Comparison of ENCODE assay signal across 21 cellular contexts in the genomic region with DNA sequence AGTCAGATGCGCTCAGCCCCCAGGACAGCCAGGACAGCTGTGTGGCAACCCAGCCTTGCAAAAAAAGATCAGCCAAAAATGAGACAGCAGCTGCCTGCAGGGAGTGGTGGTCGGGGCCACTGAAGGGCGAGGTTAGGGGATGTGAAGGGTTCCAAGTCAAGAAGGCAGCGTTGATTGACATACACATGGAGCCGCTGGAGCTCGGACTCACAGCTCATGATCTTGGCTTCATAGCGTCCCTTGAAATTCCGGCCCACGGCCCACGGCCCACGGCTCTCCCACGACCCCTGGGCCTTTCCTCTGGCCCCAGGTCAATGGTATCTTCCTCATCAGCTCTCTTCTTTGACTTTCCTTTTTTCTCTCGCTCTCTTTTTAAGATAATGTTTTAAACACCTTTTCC.
DNase-seq lines count a peak whose midpoint lies in the region; ATAC-seq and TF ChIP-seq lines count a peak whose summit lies in the region.
"Had no signal": no experiment of that assay in that cellular context is flagged by ENCODE, and none has a peak within 500 bp of the region (broad histone marks: within the 10 kb centered on the region; RNA-seq: fewer than 3 reads in every experiment).

No MANE protein-coding gene starts in this region.

- peaks cover 2% of the 10 kb centered on the region for H3K4me1 Mint-ChIP-seq in progenitor cell of endocrine pancreas (ENCODE audit: low read depth)
- H3K4me1 Mint-ChIP-seq: CD14-positive monocyte; CD8-positive, alpha-beta memory T cell had no signal

- H3K79me1 ChIP-seq in neuronal stem cell (ENCODE audit: low read depth, low read length): no peaks in the 10 kb centered on the region

- no peak overlapping the region for H3K4me3 Mint-ChIP-seq in progenitor cell of endocrine pancreas (ENCODE audit: low read depth)
- H3K4me3 Mint-ChIP-seq: CD14-positive monocyte; CD4-positive, alpha-beta T cell; CD8-positive, alpha-beta memory T cell had no signal

- no peak overlapping the region for H3K27ac Mint-ChIP-seq in progenitor cell of endocrine pancreas
- H3K27ac Mint-ChIP-seq: CD14-positive monocyte; CD4-positive, alpha-beta T cell; CD8-positive, alpha-beta memory T cell had no signal

- no peak overlapping the region for H3K4me3 ChIP-seq in neuronal stem cell (ENCODE audit: low read length in 2 of 2)
- H3K4me3 ChIP-seq in sigmoid colon: no peak overlapping the region
- H3K4me3 ChIP-seq: BLaER1 treated with 17β-estradiol and CSF1 and Interleukin-3, amounts not matched to agents 10 nM and 100 nM; GM12878; GM23248 had no signal

- peaks cover 73% of the 10 kb centered on the region for H3K27me3 Mint-ChIP-seq in progenitor cell of endocrine pancreas
- H3K27me3 Mint-ChIP-seq: CD4-positive, alpha-beta T cell had no signal

- no peak overlapping the region for H2BK12ac ChIP-seq in neuronal stem cell (ENCODE audit: low read length)

- no peak overlapping the region for H2BK5ac ChIP-seq in neuronal stem cell (ENCODE audit: low read length)

- H3K4ac ChIP-seq in neuronal stem cell (ENCODE audit: low read length): no peak overlapping the region

- intact Hi-C loops in cardiac septum (cut with DNase I): no loop called here
- intact Hi-C loops in Right ventricle myocardium inferior (cut with DNase I): no loop called here
- intact Hi-C loops in sigmoid colon (cut with DNase I): no loop called here

- H3K27me3 ChIP-seq in neuronal stem cell (ENCODE audit: control insufficient read depth in 3 of 3, insufficient read depth in 3 of 3, low read depth in 1 of 3, low read length in 3 of 3) (no peaks in the 10 kb centered on the region), sigmoid colon (peaks cover 0 to 6% (median 0%) of the 10 kb centered on the region in 3 donors)
- H3K27me3 ChIP-seq: BE2C; BLaER1 treated with 17β-estradiol and CSF1 and Interleukin-3, amounts not matched to agents 10 nM and 100 nM had no signal

- no peak overlapping the region for H3K4me2 ChIP-seq in neuronal stem cell (ENCODE audit: insufficient read depth, low read length, poor library complexity, severe bottlenecking)
- H3K4me2 ChIP-seq: BLaER1 treated with 17β-estradiol and CSF1 and Interleukin-3, amounts not matched to agents 10 nM and 100 nM had no signal

- H3K9me3 ChIP-seq in neuronal stem cell (replicated peaks in 1 of 2; ENCODE audit: control insufficient read depth in 2 of 2, insufficient read depth in 1 of 2, low read depth in 1 of 2, low read length in 2 of 2): no peaks in the 10 kb centered on the region
- no peaks in the 10 kb centered on the region for H3K9me3 ChIP-seq in sigmoid colon
- H3K9me3 ChIP-seq: BE2C had no signal

- no peak overlapping the region for H3K14ac ChIP-seq in neuronal stem cell (ENCODE audit: low read length)

- no peak for TF ChIP-seq POLR2A in sigmoid colon (IDR thresholded peaks at IDR 0.05)

- no peak overlapping the region for H2BK15ac ChIP-seq in neuronal stem cell (ENCODE audit: low read length)

- no peak for ATAC-seq in Right ventricle myocardium inferior
- ATAC-seq: GM12878, HCT116 had no signal

- no peak overlapping the region for H4K8ac ChIP-seq in neuronal stem cell (ENCODE audit: low read depth, low read length)

- TF ChIP-seq EP300 in sigmoid colon (IDR thresholded peaks at IDR 0.05): no peak

- peak; percentile 53 for DNase-seq in cardiac septum (ENCODE audit: low spot score)
- no peak for DNase-seq in Right ventricle myocardium inferior (ENCODE audit: missing footprints)
- no peak for DNase-seq in neuronal stem cell (ENCODE audit: low spot score)
- DNase-seq in sigmoid colon: peak; percentile 46
- no peak for DNase-seq in NCI-H2081 (lab: John Stamatoyannopoulos, UW)
- DNase-seq in progenitor cell of endocrine pancreas (ENCODE audit: low spot score, unreplicated experiment): no peak
- DNase-seq: AML-193; BE2C; CD4-positive, alpha-beta T cell; CD8-positive, alpha-beta memory T cell; DMS 273 treated with DMSO at 0.1 percent for 48 hours; DMS79; EL; GDM1; GM23248; H7 had no signal

- H4K91ac ChIP-seq in neuronal stem cell (ENCODE audit: low read depth, low read length, poor library complexity): no peak overlapping the region

- no peaks in the 10 kb centered on the region for H3K36me3 ChIP-seq in neuronal stem cell (replicated peaks in 1 of 2; ENCODE audit: control insufficient read depth in 2 of 2, insufficient read depth in 2 of 2, low read length in 2 of 2)
- no peaks in the 10 kb centered on the region for H3K36me3 ChIP-seq in sigmoid colon
- H3K36me3 ChIP-seq: BE2C; BLaER1 treated with 17β-estradiol and CSF1 and Interleukin-3, amounts not matched to agents 10 nM and 100 nM had no signal

- peak overlapping the region; percentile 24 for H3K18ac ChIP-seq in neuronal stem cell (ENCODE audit: low read length)

- H3K27ac ChIP-seq in neuronal stem cell (replicated peaks; ENCODE audit: low read length) (no peak overlapping the region), sigmoid colon (no peak overlapping the region)
- H3K27ac ChIP-seq: 22Rv1; BLaER1 treated with 17β-estradiol and CSF1 and Interleukin-3, amounts not matched to agents 10 nM and 100 nM; GM23248 had no signal

- H3K9me3 Mint-ChIP-seq in progenitor cell of endocrine pancreas (ENCODE audit: low read depth): peaks cover 2% of the 10 kb centered on the region
- H3K9me3 Mint-ChIP-seq: CD4-positive, alpha-beta T cell had no signal

- WGBS in neuronal stem cell (ENCODE audit: extremely low coverage in 2 of 2, insufficient read length in 2 of 2, insufficient replicate concordance in 1 of 2), 2 donors: no CpG with 5 or more reads among the region's 13 CpGs
- WGBS in sigmoid colon, 2 donors: 83 to 85% methylated on average over 13 of the region's 13 CpGs

- TF ChIP-seq CTCF in sigmoid colon (IDR thresholded peaks at IDR 0.05) (no peak), progenitor cell of endocrine pancreas (IDR thresholded peaks at IDR 0.05; ENCODE audit: unreplicated experiment) (no peak)

- peak overlapping the region; percentile 5 for H2AFZ ChIP-seq in neuronal stem cell (ENCODE audit: low read length)
- H2AFZ ChIP-seq: GM23248 had no signal

- H3K9ac ChIP-seq in neuronal stem cell (ENCODE audit: low read depth, low read length, poor library complexity): no peak overlapping the region
- H3K9ac ChIP-seq: BLaER1 treated with 17β-estradiol and CSF1 and Interleukin-3, amounts not matched to agents 10 nM and 100 nM; GM23248 had no signal

- no peaks in the 10 kb centered on the region for H3K36me3 Mint-ChIP-seq in progenitor cell of endocrine pancreas (ENCODE audit: insufficient read depth)
- H3K36me3 Mint-ChIP-seq: CD14-positive monocyte; CD8-positive, alpha-beta memory T cell had no signal

- no peak overlapping the region for H2BK120ac ChIP-seq in neuronal stem cell (ENCODE audit: low read depth, low read length)

- peaks cover 2 to 3% of the 10 kb centered on the region in 2 donors for H3K4me1 ChIP-seq in neuronal stem cell (ENCODE audit: control insufficient read depth in 2 of 2, insufficient read depth in 1 of 2, low read depth in 1 of 2, low read length in 2 of 2)
- no peaks in the 10 kb centered on the region for H3K4me1 ChIP-seq in sigmoid colon
- H3K4me1 ChIP-seq: BE2C had no signal

- no peak overlapping the region for H3K23ac ChIP-seq in neuronal stem cell (ENCODE audit: low read depth, low read length, poor library complexity)

- H2AK5ac ChIP-seq in neuronal stem cell (ENCODE audit: low read depth, low read length): no peak overlapping the region

Comparison
In these comparisons a context has a peak if more than half of its experiments do, and no peak if none do; other contexts are left out.
1. DNase-seq: peak in cardiac septum (single experiment) and sigmoid colon (single experiment); none in Right ventricle myocardium inferior (single experiment), neuronal stem cell (single experiment), NCI-H2081 (0 of 2) and progenitor cell of endocrine pancreas (single experiment).